17 cellular contexts compared by ENCODE assay signal in genomic region chr16:30546115-30546514, GRCh38. TPM values are rescaled to one million over a fixed set of nuclear protein-coding genes. Genes with fewer than 3 reads are reported as not detected.
DNase-seq lines count a peak whose midpoint lies in the region; ATAC-seq and TF ChIP-seq lines count a peak whose summit lies in the region.
"Had no signal": no experiment of that assay in that cellular context is flagged by ENCODE, and none has a peak within 500 bp of the region (broad histone marks: within the 10 kb centered on the region; RNA-seq: fewer than 3 reads in every experiment).

No MANE protein-coding gene starts in this region.

- H3K4me1 Mint-ChIP-seq in dendritic cell treated with granulocyte-macrophage colony-stimulating factor and Interleukin-4, amounts not matched to agents 40 ng/mL and 50 ng/mL, for 4 days (ENCODE audit: low read depth), result peaks cover 31% of the 10 kb centered on the region
- H3K4me1 Mint-ChIP-seq in neural progenitor cell, result peaks cover 10% of the 10 kb centered on the region

- H3K4me3 ChIP-seq in neural progenitor cell, result no peak overlapping the region
- H3K4me3 ChIP-seq: BLaER1 treated with 17β-estradiol and CSF1 and Interleukin-3, amounts not matched to agents 10 nM and 100 nM; Peyer's patch had no signal

- peaks cover 28% of the 10 kb centered on the region for H3K4me1 ChIP-seq in neural progenitor cell

- no peaks in the 10 kb centered on the region for H3K36me3 ChIP-seq in neural progenitor cell
- H3K36me3 ChIP-seq: Peyer's patch had no signal

- peaks cover 5% of the 10 kb centered on the region for H3K79me2 ChIP-seq in neural progenitor cell (ENCODE audit: low read depth)

- in situ Hi-C loops in KBM-7 (cut with MboI; ENCODE audit: low pct_unique_long_range_greater_than_20kb, low sequenced_read_pairs), result no loop called here
- in situ Hi-C loops in GM13976 (cut with MboI; ENCODE audit: low sequenced_read_pairs, unreplicated experiment), result no loop called here

- H4K20me1 ChIP-seq in neural progenitor cell (ENCODE audit: low read depth), result no peaks in the 10 kb centered on the region
- H4K20me1 ChIP-seq: BLaER1 treated with 17β-estradiol and CSF1 and Interleukin-3, amounts not matched to agents 10 nM and 100 nM had no signal

- no peaks in the 10 kb centered on the region for H3K36me3 Mint-ChIP-seq in dendritic cell treated with granulocyte-macrophage colony-stimulating factor and Interleukin-4, amounts not matched to agents 40 ng/mL and 50 ng/mL, for 4 days (ENCODE audit: low read depth)
- H3K36me3 Mint-ChIP-seq in neural progenitor cell, result no peaks in the 10 kb centered on the region

- intact Hi-C loops in dendritic cell treated with granulocyte-macrophage colony-stimulating factor and Interleukin-4, amounts not matched to agents 40 ng/mL and 50 ng/mL, for 4 days (cut with micrococcal nuclease), result no loop called here

- DNase-seq in SIG-M5 treated with dmso at 0.1 percent for 504 hours (lab: John Stamatoyannopoulos, UW; ENCODE audit: unreplicated experiment) (peak; percentile 37), SIG-M5 (lab: John Stamatoyannopoulos, UW) (no peak), KBM-7 (peak; percentile 64), neural progenitor cell (ENCODE audit: low spot score) (no peak), GM13976 (ENCODE audit: low spot score) (no peak)
- DNase-seq: DMS53, HFFc6, NCI-H1105, NCI-H1694 treated with DMSO at 0.1 percent for 48 hours, NCI-H69, Peyer's patch, Right ventricle myocardium superior had no signal

- no peak overlapping the region for H3K27ac Mint-ChIP-seq in dendritic cell treated with granulocyte-macrophage colony-stimulating factor and Interleukin-4, amounts not matched to agents 40 ng/mL and 50 ng/mL, for 4 days
- H3K27ac Mint-ChIP-seq in neural progenitor cell, result peak overlapping the region; percentile 18
- H3K27ac Mint-ChIP-seq: HFFc6 had no signal

- H3K9me3 ChIP-seq in neural progenitor cell (ENCODE audit: low read depth), result no peaks in the 10 kb centered on the region
- H3K9me3 ChIP-seq: BLaER1 treated with 17β-estradiol and CSF1 and Interleukin-3, amounts not matched to agents 10 nM and 100 nM; Peyer's patch had no signal

- H3K27me3 ChIP-seq in neural progenitor cell, result no peaks in the 10 kb centered on the region
- H3K27me3 ChIP-seq: BLaER1 treated with 17β-estradiol and CSF1 and Interleukin-3, amounts not matched to agents 10 nM and 100 nM; Peyer's patch had no signal

- ATAC-seq in SK-N-SH treated with all-trans-retinoic acid at 6 μM for 48 hours, result no peak
- ATAC-seq in HG03175 (IDR thresholded peaks at IDR 0.05; ENCODE audit: unreplicated experiment), result no peak

- H2AFZ ChIP-seq in neural progenitor cell (replicated peaks), result no peak overlapping the region

- peaks cover 6% of the 10 kb centered on the region for H3F3A ChIP-seq in neural progenitor cell (ENCODE audit: low read depth)

- H3K27ac ChIP-seq in neural progenitor cell, result no peak overlapping the region
- H3K27ac ChIP-seq: Peyer's patch had no signal

- TF ChIP-seq CTCF in neural progenitor cell (IDR thresholded peaks at IDR 0.05) (no peak), GM13976 (IDR thresholded peaks at IDR 0.05; ENCODE audit: borderline replicate concordance, control extremely low read depth, extremely low read depth, insufficient read depth, missing control alignments) (no peak)

- peak overlapping the region; percentile 68 for H3K4me3 Mint-ChIP-seq in dendritic cell treated with granulocyte-macrophage colony-stimulating factor and Interleukin-4, amounts not matched to agents 40 ng/mL and 50 ng/mL, for 4 days
- H3K4me3 Mint-ChIP-seq in neural progenitor cell, result no peak overlapping the region
- H3K4me3 Mint-ChIP-seq: HFFc6 had no signal

- H3K9ac ChIP-seq in neural progenitor cell, result no peak overlapping the region

- no peak overlapping the region for H3K4me2 ChIP-seq in neural progenitor cell

- no peaks in the 10 kb centered on the region for H3K9me3 Mint-ChIP-seq in dendritic cell treated with granulocyte-macrophage colony-stimulating factor and Interleukin-4, amounts not matched to agents 40 ng/mL and 50 ng/mL, for 4 days
- H3K9me3 Mint-ChIP-seq in neural progenitor cell, result peaks cover 2% of the 10 kb centered on the region
- H3K9me3 Mint-ChIP-seq: HFFc6 had no signal

- no peaks in the 10 kb centered on the region for H3K27me3 Mint-ChIP-seq in dendritic cell treated with granulocyte-macrophage colony-stimulating factor and Interleukin-4, amounts not matched to agents 40 ng/mL and 50 ng/mL, for 4 days
- H3K27me3 Mint-ChIP-seq in neural progenitor cell (ENCODE audit: insufficient read depth, low read depth), result peaks cover 2% of the 10 kb centered on the region

TF ChIP-seq in SK-N-SH treated with all-trans-retinoic acid at 6 μM for 48 hours, 23 proteins besides CTCF, POLR2A, EP300 and RAD21:
- TF ChIP-seq ISL1 (CRISPR knock-in tag; IDR thresholded peaks at IDR 0.05) (no peak), RARB (CRISPR knock-in tag; IDR thresholded peaks at IDR 0.05) (no peak), CSDC2 (CRISPR knock-in tag; IDR thresholded peaks at IDR 0.05) (no peak), ARNTL (CRISPR knock-in tag; IDR thresholded peaks at IDR 0.05; ENCODE audit: borderline replicate concordance, low read depth) (no peak)
- TF ChIP-seq, protein P1, sequence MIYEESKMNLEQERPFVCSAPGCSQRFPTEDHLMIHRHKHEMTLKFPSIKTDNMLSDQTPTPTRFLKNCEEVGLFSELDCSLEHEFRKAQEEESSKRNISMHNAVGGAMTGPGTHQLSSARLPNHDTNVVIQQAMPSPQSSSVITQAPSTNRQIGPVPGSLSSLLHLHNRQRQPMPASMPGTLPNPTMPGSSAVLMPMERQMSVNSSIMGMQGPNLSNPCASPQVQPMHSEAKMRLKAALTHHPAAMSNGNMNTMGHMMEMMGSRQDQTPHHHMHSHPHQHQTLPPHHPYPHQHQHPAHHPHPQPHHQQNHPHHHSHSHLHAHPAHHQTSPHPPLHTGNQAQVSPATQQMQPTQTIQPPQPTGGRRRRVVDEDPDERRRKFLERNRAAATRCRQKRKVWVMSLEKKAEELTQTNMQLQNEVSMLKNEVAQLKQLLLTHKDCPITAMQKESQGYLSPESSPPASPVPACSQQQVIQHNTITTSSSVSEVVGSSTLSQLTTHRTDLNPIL (CRISPR knock-in tag; IDR thresholded peaks at IDR 0.05; ENCODE audit: low read depth), result no peak
- TF ChIP-seq, protein P2, sequence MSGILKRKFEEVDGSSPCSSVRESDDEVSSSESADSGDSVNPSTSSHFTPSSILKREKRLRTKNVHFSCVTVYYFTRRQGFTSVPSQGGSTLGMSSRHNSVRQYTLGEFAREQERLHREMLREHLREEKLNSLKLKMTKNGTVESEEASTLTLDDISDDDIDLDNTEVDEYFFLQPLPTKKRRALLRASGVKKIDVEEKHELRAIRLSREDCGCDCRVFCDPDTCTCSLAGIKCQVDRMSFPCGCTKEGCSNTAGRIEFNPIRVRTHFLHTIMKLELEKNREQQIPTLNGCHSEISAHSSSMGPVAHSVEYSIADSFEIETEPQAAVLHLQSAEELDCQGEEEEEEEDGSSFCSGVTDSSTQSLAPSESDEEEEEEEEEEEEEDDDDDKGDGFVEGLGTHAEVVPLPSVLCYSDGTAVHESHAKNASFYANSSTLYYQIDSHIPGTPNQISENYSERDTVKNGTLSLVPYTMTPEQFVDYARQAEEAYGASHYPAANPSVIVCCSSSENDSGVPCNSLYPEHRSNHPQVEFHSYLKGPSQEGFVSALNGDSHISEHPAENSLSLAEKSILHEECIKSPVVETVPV (CRISPR knock-in tag; IDR thresholded peaks at IDR 0.05), result no peak

RNA-seq across cellular contexts. Expression of gene ZNF747, which starts 11.5 kb away (rescaled TPM):
- 7.0 and 14.5 TPM in 2 replicates for total RNA-seq in neural progenitor cell (ENCODE audit: low replicate concordance)

RNA-seq across cellular contexts. Expression of gene ZNF764, which starts 12.1 kb away (rescaled TPM):
- 3.6 and 12.6 TPM in 2 replicates for total RNA-seq in neural progenitor cell (ENCODE audit: low replicate concordance)

RNA-seq across cellular contexts. Expression of gene ZNF768, which starts 19.7 kb away (rescaled TPM):
- 15.5 and 49.9 TPM in 2 replicates for total RNA-seq in neural progenitor cell (ENCODE audit: low replicate concordance)

RNA-seq across cellular contexts. Expression of gene ZNF688, which starts 25.4 kb away (rescaled TPM):
- total RNA-seq in neural progenitor cell (ENCODE audit: low replicate concordance), result 3.6 and 6.2 TPM in 2 replicates

RNA-seq across cellular contexts. Expression of gene ZNF785, which starts 39.4 kb away (rescaled TPM):
- 17.8 and 19.5 TPM in 2 replicates for total RNA-seq in neural progenitor cell (ENCODE audit: low replicate concordance)
- total RNA-seq: A172 had no signal

Comparison
In these comparisons a context has a peak if more than half of its experiments do, and no peak if none do; other contexts are left out.
1. DNase-seq: peak in SIG-M5 treated with dmso at 0.1 percent for 504 hours (single experiment) and KBM-7 (single experiment); none in SIG-M5 (single experiment), neural progenitor cell (single experiment) and GM13976 (single experiment).